9 cellular contexts compared by ENCODE assay signal in genomic region chr14:64720190-64720589, GRCh38. TPM values are rescaled to one million over a fixed set of nuclear protein-coding genes. Genes with fewer than 3 reads are reported as not detected.
DNase-seq lines count a peak whose midpoint lies in the region; ATAC-seq and TF ChIP-seq lines count a peak whose summit lies in the region.
"Had no signal": no experiment of that assay in that cellular context is flagged by ENCODE, and none has a peak within 500 bp of the region (broad histone marks: within the 10 kb centered on the region; RNA-seq: fewer than 3 reads in every experiment).

No MANE protein-coding gene starts in this region.

- no peak overlapping the region for H3K4me3 Mint-ChIP-seq in CD4-positive, alpha-beta T cell
- no peak overlapping the region for H3K4me3 Mint-ChIP-seq in nephron progenitor cell

- TF ChIP-seq CTCF in CD4-positive, alpha-beta T cell (IDR thresholded peaks at IDR 0.05) = no peak
- TF ChIP-seq CTCF in coronary artery (IDR thresholded peaks at IDR 0.05) (no peak), nephron progenitor cell (IDR thresholded peaks at IDR 0.05) (no peak)

- ATAC-seq in CD4-positive, alpha-beta T cell (ENCODE audit: poor library complexity) = no peak
- ATAC-seq in HG02759 (IDR thresholded peaks at IDR 0.05; ENCODE audit: unreplicated experiment) = no peak
- ATAC-seq in GM21825 (IDR thresholded peaks at IDR 0.05; ENCODE audit: unreplicated experiment) = no peak
- ATAC-seq: psoas muscle had no signal

- peaks cover 89% of the 10 kb centered on the region for H3K4me1 Mint-ChIP-seq in CD4-positive, alpha-beta T cell (ENCODE audit: low read depth)
- peaks cover 96% of the 10 kb centered on the region for H3K4me1 Mint-ChIP-seq in nephron progenitor cell

- H3K4me3 ChIP-seq in coronary artery = peak overlapping the region; percentile 48
- H3K4me3 ChIP-seq: psoas muscle had no signal

- POLR2A ChIA-PET in CD4-positive, alpha-beta T cell (lab: Charles Lee) = no interaction called here

- no peaks in the 10 kb centered on the region for H3K27me3 ChIP-seq in CD4-positive, alpha-beta T cell (ENCODE audit: control insufficient read depth, insufficient read depth, low read length)

- H3K9me3 Mint-ChIP-seq in CD4-positive, alpha-beta T cell = no peaks in the 10 kb centered on the region
- H3K9me3 Mint-ChIP-seq in nephron progenitor cell = no peaks in the 10 kb centered on the region

- no peak overlapping the region for H3K27ac ChIP-seq in CD4-positive, alpha-beta T cell (ENCODE audit: low read depth, low read length)
- H3K27ac ChIP-seq in coronary artery = peak overlapping the region; percentile 95 to 96

- CTCF ChIA-PET in CD4-positive, alpha-beta T cell (lab: Charles Lee) = no interaction called here

- no peak for DNase-seq in CD4-positive, alpha-beta T cell
- DNase-seq in NCI-H146 treated with DMSO at 0.1 percent for 48 hours (lab: John Stamatoyannopoulos, UW; ENCODE audit: unreplicated experiment) = peak; percentile 8
- DNase-seq in coronary artery (ENCODE audit: low spot score) = no peak
- DNase-seq in nephron progenitor cell = no peak
- DNase-seq in middle frontal gyrus (ENCODE audit: extremely low spot score, low spot score) = no peak
- DNase-seq in stimulated activated naive CD4-positive, alpha-beta T cell treated with Interleukin-2 at 50 U/mL for 16 hours (lab: John Stamatoyannopoulos, UW) = no peak

- intact Hi-C loops in CD4-positive, alpha-beta T cell (cut with DNase I, micrococcal nuclease) = no loop called here

- H3K27ac Mint-ChIP-seq in CD4-positive, alpha-beta T cell = peak overlapping the region; percentile 82
- H3K27ac Mint-ChIP-seq in nephron progenitor cell = peak overlapping the region; percentile 84

- no peaks in the 10 kb centered on the region for H3K9me3 ChIP-seq in CD4-positive, alpha-beta T cell (ENCODE audit: control insufficient read depth, low read length)
- H3K9me3 ChIP-seq: psoas muscle had no signal

- no peaks in the 10 kb centered on the region for H3K27me3 Mint-ChIP-seq in CD4-positive, alpha-beta T cell
- H3K27me3 Mint-ChIP-seq in nephron progenitor cell (ENCODE audit: low read depth, poor library complexity) = peaks cover 15% of the 10 kb centered on the region

- peaks cover 5% of the 10 kb centered on the region for H3K36me3 Mint-ChIP-seq in CD4-positive, alpha-beta T cell (ENCODE audit: low read depth)
- H3K36me3 Mint-ChIP-seq in nephron progenitor cell (ENCODE audit: low read depth) = peaks cover 28% of the 10 kb centered on the region

RNA-seq across cellular contexts. Expression of gene PLEKHG3, which starts 16.0 kb away (rescaled TPM):
- total RNA-seq in CD4-positive, alpha-beta T cell = 10 to 100 TPM; 12.1 to 13.3 TPM
